In genomic region chr14:63641473-63642228, GRCh38 we compare ENCODE assay signal across 1 cellular context.
TF ChIP-seq lines count a peak whose summit lies in the region.

WDR89 (minus strand) TSS chr14:63641871; CDS start chr14:63599942, 41,929 bp downstream.

TF ChIP-seq in HEK293, 187 proteins besides CTCF, POLR2A, EP300 and RAD21 (continued from another document):
- TF ChIP-seq ZNF398 (tag by site-specific recombination; IDR thresholded peaks at IDR 0.05): no peak
- no peak for TF ChIP-seq ZNF530 (tag by site-specific recombination; IDR thresholded peaks at IDR 0.05; ENCODE audit: low read depth)
- peak; percentile 69; the same call in 1 of the 2 replicates for TF ChIP-seq ZFP69B (tag by site-specific recombination; IDR thresholded peaks at IDR 0.05)
- no peak for TF ChIP-seq ZNF146 (tag by site-specific recombination; IDR thresholded peaks at IDR 0.05)
- TF ChIP-seq, protein P1, sequence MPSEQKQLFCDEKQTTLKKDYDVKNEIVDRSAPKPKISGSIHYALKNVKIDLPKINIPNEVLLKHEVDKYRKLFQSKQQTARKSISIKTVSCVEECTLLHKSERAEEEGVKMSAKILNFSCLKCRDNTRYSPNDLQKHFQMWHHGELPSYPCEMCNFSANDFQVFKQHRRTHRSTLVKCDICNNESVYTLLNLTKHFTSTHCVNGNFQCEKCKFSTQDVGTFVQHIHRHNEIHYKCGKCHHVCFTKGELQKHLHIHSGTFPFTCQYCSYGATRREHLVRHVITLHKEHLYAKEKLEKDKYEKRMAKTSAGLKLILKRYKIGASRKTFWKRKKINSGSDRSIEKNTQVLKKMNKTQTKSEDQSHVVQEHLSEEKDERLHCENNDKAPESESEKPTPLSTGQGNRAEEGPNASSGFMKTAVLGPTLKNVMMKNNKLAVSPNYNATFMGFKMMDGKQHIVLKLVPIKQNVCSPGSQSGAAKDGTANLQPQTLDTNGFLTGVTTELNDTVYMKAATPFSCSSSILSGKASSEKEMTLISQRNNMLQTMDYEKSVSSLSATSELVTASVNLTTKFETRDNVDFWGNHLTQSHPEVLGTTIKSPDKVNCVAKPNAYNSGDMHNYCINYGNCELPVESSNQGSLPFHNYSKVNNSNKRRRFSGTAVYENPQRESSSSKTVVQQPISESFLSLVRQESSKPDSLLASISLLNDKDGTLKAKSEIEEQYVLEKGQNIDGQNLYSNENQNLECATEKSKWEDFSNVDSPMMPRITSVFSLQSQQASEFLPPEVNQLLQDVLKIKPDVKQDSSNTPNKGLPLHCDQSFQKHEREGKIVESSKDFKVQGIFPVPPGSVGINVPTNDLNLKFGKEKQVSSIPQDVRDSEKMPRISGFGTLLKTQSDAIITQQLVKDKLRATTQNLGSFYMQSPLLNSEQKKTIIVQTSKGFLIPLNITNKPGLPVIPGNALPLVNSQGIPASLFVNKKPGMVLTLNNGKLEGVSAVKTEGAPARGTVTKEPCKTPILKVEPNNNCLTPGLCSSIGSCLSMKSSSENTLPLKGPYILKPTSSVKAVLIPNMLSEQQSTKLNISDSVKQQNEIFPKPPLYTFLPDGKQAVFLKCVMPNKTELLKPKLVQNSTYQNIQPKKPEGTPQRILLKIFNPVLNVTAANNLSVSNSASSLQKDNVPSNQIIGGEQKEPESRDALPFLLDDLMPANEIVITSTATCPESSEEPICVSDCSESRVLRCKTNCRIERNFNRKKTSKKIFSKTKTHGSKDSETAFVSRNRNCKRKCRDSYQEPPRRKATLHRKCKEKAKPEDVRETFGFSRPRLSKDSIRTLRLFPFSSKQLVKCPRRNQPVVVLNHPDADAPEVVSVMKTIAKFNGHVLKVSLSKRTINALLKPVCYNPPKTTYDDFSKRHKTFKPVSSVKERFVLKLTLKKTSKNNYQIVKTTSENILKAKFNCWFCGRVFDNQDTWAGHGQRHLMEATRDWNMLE (tag by site-specific recombination; conservative IDR thresholded peaks at IDR 0.05; ENCODE audit: low read depth): peak; percentile 12
- no peak for TF ChIP-seq ZNF354C (tag by site-specific recombination; IDR thresholded peaks at IDR 0.05; ENCODE audit: borderline replicate concordance, low read depth)
- 0 out of 2 replicates have a peak, but pooled peaks have one; percentile 61 for TF ChIP-seq ZNF184 (tag by site-specific recombination; IDR thresholded peaks at IDR 0.05)
- TF ChIP-seq ZNF664 (tag by site-specific recombination; IDR thresholded peaks at IDR 0.05): no peak
- no peak for TF ChIP-seq GLIS2 (tag by site-specific recombination; IDR thresholded peaks at IDR 0.05)
- TF ChIP-seq ZNF561 (tag by site-specific recombination; IDR thresholded peaks at IDR 0.05; ENCODE audit: borderline replicate concordance): no peak; the same call in 1 of the 2 replicates
- TF ChIP-seq PRDM1 (tag by site-specific recombination; IDR thresholded peaks at IDR 0.05): no peak
- TF ChIP-seq ZNF248 (tag by site-specific recombination; IDR thresholded peaks at IDR 0.05): no peak
- no peak for TF ChIP-seq YY1 (tag by site-specific recombination; IDR thresholded peaks at IDR 0.05)
- TF ChIP-seq ZXDB (tag by site-specific recombination; IDR thresholded peaks at IDR 0.05): peak; percentile 73
- TF ChIP-seq ZNF223 (tag by site-specific recombination; IDR thresholded peaks at IDR 0.05): no peak
- TF ChIP-seq ZNF140 (tag by site-specific recombination; IDR thresholded peaks at IDR 0.05): no peak
- TF ChIP-seq ZNF558 (tag by site-specific recombination; IDR thresholded peaks at IDR 0.05): no peak
- TF ChIP-seq, protein P2, sequence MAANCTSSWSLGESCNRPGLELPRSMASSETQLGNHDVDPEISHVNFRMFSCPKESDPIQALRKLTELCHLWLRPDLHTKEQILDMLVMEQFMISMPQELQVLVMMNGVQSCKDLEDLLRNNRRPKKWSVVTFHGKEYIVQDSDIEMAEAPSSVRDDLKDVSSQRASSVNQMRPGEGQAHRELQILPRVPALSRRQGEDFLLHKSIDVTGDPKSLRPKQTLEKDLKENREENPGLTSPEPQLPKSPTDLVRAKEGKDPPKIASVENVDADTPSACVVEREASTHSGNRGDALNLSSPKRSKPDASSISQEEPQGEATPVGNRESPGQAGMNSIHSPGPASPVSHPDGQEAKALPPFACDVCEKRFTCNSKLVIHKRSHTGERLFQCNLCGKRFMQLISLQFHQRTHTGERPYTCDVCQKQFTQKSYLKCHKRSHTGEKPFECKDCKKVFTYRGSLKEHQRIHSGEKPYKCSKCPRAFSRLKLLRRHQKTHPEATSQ (tag by site-specific recombination; IDR thresholded peaks at IDR 0.05): peak; percentile 94
- no peak; the same call in 1 of the 2 replicates for TF ChIP-seq ZNF785 (tag by site-specific recombination; IDR thresholded peaks at IDR 0.05)
- TF ChIP-seq SETDB1 (IDR thresholded peaks at IDR 0.05; ENCODE audit: insufficient read length, low read length): peak; percentile 77
- TF ChIP-seq ZNF623 (tag by site-specific recombination; IDR thresholded peaks at IDR 0.05): no peak
- no peak for TF ChIP-seq ZNF707 (tag by site-specific recombination; IDR thresholded peaks at IDR 0.05)
- TF ChIP-seq, protein P3, sequence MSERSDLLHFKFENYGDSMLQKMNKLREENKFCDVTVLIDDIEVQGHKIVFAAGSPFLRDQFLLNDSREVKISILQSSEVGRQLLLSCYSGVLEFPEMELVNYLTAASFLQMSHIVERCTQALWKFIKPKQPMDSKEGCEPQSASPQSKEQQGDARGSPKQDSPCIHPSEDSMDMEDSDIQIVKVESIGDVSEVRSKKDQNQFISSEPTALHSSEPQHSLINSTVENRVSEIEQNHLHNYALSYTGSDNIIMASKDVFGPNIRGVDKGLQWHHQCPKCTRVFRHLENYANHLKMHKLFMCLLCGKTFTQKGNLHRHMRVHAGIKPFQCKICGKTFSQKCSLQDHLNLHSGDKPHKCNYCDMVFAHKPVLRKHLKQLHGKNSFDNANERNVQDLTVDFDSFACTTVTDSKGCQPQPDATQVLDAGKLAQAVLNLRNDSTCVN (tag by site-specific recombination; optimal IDR thresholded peaks at IDR 0.05): peak; percentile 89
- TF ChIP-seq ZNF596 (tag by site-specific recombination; IDR thresholded peaks at IDR 0.05): no peak
- TF ChIP-seq ZNF133 (tag by site-specific recombination; IDR thresholded peaks at IDR 0.05): no peak
- no peak for TF ChIP-seq YY2 (tag by site-specific recombination; IDR thresholded peaks at IDR 0.05)
- no peak for TF ChIP-seq ZNF621 (tag by site-specific recombination; IDR thresholded peaks at IDR 0.05)
- peak; percentile 83 for TF ChIP-seq KLF7 (tag by site-specific recombination; IDR thresholded peaks at IDR 0.05; ENCODE audit: borderline replicate concordance)
- no peak for TF ChIP-seq ZNF211 (tag by site-specific recombination; IDR thresholded peaks at IDR 0.05; ENCODE audit: low read depth)
- no peak for TF ChIP-seq ZBTB44 (tag by site-specific recombination; IDR thresholded peaks at IDR 0.05)
- peak; percentile 91 for TF ChIP-seq BCL11A (tag by site-specific recombination; IDR thresholded peaks at IDR 0.05; ENCODE audit: low read depth)
- no peak for TF ChIP-seq ZNF26 (tag by site-specific recombination; IDR thresholded peaks at IDR 0.05)
- no peak for TF ChIP-seq WT1 (tag by site-specific recombination; IDR thresholded peaks at IDR 0.05)
- TF ChIP-seq ZNF792 (tag by site-specific recombination; IDR thresholded peaks at IDR 0.05): no peak
- TF ChIP-seq ZNF830 (tag by site-specific recombination; IDR thresholded peaks at IDR 0.05; ENCODE audit: low read depth): no peak
- no peak for TF ChIP-seq ZNF23 (tag by site-specific recombination; IDR thresholded peaks at IDR 0.05; ENCODE audit: borderline replicate concordance)
- TF ChIP-seq ZNF624 (tag by site-specific recombination; IDR thresholded peaks at IDR 0.05): no peak
- TF ChIP-seq ZNF10 (tag by site-specific recombination; IDR thresholded peaks at IDR 0.05): 0 out of 2 replicates have a peak, but pooled peaks have one; percentile 15
- TF ChIP-seq ZEB2 (tag by site-specific recombination; IDR thresholded peaks at IDR 0.05): peak; percentile 92
- no peak for TF ChIP-seq ZNF138 (tag by site-specific recombination; IDR thresholded peaks at IDR 0.05; ENCODE audit: borderline replicate concordance)
- TF ChIP-seq ZSCAN18 (tag by site-specific recombination; IDR thresholded peaks at IDR 0.05): no peak
- TF ChIP-seq, protein P4, sequence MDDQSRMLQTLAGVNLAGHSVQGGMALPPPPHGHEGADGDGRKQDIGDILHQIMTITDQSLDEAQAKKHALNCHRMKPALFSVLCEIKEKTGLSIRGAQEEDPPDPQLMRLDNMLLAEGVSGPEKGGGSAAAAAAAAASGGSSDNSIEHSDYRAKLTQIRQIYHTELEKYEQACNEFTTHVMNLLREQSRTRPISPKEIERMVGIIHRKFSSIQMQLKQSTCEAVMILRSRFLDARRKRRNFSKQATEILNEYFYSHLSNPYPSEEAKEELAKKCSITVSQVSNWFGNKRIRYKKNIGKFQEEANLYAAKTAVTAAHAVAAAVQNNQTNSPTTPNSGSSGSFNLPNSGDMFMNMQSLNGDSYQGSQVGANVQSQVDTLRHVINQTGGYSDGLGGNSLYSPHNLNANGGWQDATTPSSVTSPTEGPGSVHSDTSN (CRISPR knock-in tag; IDR thresholded peaks at IDR 0.05): no peak
- no peak for TF ChIP-seq ZNF155 (tag by site-specific recombination; IDR thresholded peaks at IDR 0.05)
- peak; percentile 95 for TF ChIP-seq ZNF600 (tag by site-specific recombination; IDR thresholded peaks at IDR 0.05)
- TF ChIP-seq KLF10 (tag by site-specific recombination; IDR thresholded peaks at IDR 0.05): no peak
